Comparison of ENCODE assay signal across 12 cellular contexts in the genomic region with DNA sequence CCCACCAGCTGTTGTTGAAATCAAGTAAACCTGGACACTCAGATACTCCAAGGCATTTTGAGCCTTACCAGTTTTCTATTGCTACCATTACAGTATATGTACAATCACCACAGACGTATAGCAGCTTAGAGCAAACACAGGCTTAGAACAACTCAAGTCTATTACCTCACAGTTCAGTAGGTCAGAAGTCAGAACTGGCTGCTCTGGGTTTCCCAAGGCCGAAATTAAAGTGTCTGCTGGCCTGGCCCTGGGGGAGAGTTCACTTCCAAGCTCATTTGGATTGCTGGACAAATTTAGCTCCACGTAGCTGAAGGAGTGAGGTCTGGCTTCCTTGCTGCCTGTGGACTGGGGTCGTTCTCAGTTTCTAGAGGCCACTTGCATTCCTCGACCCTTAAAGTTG.
"Had no signal": no experiment of that assay in that cellular context is flagged by ENCODE, and none has a peak within 500 bp of the region (broad histone marks: within the 10 kb centered on the region; RNA-seq: fewer than 3 reads in every experiment).

No MANE protein-coding gene starts in this region.

- H3K27me3 ChIP-seq: neutrophil had no signal

- H3K9ac ChIP-seq: SK-N-SH had no signal

- H3K27ac ChIP-seq: lower lobe of right lung, neutrophil had no signal

- H3K9me3 ChIP-seq: lower lobe of right lung, neutrophil, SK-N-SH had no signal

- H3K4me3 ChIP-seq: lower lobe of right lung had no signal

- H3K4me1 ChIP-seq: lower lobe of right lung had no signal

- DNase-seq: activated CD4-positive, CD25-positive, alpha-beta regulatory T cell; activated T-cell treated with anti-CD3 and anti-CD28 coated beads, Interleukin-2, amount 50 U/mL, for 1 hour; anterior cingulate cortex; foreskin melanocyte; head of caudate nucleus; lower lobe of right lung; midbrain; naive B cell; SK-N-SH; T-helper 2 cell had no signal

- H3K4me2 ChIP-seq: SK-N-SH had no signal

- H3K36me3 ChIP-seq: lower lobe of right lung, neutrophil had no signal

- ATAC-seq: lower lobe of right lung; stimulated activated memory B cell treated with anti-CD40 and anti-IgM and Interleukin-4, amounts not matched to agents 10 μg/mL and 1 μg/mL and 100 μg/mL, for 72 hours had no signal
